ENCODE assay signal across 1 cellular context in the genomic region with DNA sequence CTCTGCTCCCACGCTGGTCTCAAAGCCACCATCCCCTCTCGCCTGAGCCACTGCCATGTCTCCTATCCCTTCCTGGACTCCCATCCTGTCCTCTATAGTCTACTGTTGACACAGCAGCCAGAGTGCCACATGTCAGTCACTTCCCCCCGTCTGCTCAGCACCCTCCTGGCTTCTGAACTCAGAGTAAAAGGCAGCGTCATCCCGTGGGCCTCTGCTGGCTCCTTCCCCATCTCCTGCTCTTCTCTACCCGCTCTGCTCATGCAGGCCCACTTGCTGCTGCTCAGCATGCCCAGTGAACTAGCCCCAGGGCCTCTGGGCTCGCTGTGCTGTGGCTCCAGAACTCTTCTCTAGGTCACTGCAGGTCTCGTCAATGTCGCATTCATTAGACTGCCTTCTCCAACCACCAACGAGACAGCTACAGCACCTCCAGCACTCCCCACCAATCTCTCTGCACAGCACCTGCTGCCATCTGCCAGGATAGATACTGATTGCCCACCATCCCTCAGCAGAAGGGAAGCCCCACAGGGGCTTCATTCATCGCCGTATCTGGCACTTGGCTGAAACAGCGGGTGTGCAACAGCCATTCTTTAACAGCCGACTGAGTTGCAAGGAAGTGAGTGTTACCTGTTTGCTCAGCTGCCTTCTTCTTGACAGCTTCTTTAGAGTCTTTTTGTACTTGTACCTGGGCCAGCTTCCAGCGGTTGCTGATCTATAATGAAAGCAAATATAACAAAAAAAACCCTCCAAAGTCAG.
TF ChIP-seq lines count a peak whose summit lies in the region.

No MANE protein-coding gene starts in this region.

TF ChIP-seq in GM23338, 12 proteins besides CTCF, POLR2A, EP300 and RAD21 (continued from another document):
- TF ChIP-seq, protein P1, sequence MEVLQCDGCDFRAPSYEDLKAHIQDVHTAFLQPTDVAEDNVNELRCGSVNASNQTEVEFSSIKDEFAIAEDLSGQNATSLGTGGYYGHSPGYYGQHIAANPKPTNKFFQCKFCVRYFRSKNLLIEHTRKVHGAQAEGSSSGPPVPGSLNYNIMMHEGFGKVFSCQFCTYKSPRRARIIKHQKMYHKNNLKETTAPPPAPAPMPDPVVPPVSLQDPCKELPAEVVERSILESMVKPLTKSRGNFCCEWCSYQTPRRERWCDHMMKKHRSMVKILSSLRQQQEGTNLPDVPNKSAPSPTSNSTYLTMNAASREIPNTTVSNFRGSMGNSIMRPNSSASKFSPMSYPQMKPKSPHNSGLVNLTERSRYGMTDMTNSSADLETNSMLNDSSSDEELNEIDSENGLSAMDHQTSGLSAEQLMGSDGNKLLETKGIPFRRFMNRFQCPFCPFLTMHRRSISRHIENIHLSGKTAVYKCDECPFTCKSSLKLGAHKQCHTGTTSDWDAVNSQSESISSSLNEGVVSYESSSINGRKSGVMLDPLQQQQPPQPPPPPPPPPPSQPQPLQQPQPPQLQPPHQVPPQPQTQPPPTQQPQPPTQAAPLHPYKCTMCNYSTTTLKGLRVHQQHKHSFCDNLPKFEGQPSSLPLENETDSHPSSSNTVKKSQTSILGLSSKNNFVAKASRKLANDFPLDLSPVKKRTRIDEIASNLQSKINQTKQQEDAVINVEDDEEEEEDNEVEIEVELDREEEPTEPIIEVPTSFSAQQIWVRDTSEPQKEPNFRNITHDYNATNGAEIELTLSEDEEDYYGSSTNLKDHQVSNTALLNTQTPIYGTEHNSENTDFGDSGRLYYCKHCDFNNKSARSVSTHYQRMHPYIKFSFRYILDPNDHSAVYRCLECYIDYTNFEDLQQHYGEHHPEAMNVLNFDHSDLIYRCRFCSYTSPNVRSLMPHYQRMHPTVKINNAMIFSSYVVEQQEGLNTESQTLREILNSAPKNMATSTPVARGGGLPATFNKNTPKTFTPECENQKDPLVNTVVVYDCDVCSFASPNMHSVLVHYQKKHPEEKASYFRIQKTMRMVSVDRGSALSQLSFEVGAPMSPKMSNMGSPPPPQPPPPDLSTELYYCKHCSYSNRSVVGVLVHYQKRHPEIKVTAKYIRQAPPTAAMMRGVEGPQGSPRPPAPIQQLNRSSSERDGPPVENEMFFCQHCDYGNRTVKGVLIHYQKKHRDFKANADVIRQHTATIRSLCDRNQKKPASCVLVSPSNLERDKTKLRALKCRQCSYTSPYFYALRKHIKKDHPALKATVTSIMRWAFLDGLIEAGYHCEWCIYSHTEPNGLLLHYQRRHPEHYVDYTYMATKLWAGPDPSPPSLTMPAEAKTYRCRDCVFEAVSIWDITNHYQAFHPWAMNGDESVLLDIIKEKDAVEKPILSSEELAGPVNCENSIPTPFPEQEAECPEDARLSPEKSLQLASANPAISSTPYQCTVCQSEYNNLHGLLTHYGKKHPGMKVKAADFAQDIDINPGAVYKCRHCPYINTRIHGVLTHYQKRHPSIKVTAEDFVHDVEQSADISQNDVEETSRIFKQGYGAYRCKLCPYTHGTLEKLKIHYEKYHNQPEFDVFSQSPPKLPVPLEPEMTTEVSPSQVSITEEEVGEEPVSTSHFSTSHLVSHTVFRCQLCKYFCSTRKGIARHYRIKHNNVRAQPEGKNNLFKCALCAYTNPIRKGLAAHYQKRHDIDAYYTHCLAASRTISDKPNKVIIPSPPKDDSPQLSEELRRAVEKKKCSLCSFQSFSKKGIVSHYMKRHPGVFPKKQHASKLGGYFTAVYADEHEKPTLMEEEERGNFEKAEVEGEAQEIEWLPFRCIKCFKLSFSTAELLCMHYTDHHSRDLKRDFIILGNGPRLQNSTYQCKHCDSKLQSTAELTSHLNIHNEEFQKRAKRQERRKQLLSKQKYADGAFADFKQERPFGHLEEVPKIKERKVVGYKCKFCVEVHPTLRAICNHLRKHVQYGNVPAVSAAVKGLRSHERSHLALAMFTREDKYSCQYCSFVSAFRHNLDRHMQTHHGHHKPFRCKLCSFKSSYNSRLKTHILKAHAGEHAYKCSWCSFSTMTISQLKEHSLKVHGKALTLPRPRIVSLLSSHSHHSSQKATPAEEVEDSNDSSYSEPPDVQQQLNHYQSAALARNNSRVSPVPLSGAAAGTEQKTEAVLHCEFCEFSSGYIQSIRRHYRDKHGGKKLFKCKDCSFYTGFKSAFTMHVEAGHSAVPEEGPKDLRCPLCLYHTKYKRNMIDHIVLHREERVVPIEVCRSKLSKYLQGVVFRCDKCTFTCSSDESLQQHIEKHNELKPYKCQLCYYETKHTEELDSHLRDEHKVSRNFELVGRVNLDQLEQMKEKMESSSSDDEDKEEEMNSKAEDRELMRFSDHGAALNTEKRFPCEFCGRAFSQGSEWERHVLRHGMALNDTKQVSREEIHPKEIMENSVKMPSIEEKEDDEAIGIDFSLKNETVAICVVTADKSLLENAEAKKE (CRISPR knock-in tag; IDR thresholded peaks at IDR 0.05), result no peak
- TF ChIP-seq REST (IDR thresholded peaks at IDR 0.05; ENCODE audit: unreplicated experiment), result no peak
- no peak for TF ChIP-seq JUNB (IDR thresholded peaks at IDR 0.05; ENCODE audit: unreplicated experiment)
